1 cellular context compared by ENCODE assay signal in genomic region chr3:42895332-42895868, GRCh38.
TF ChIP-seq lines count a peak whose summit lies in the region.

No MANE protein-coding gene starts in this region.

TF ChIP-seq in H1, 55 proteins besides CTCF, POLR2A, EP300 and RAD21:
- TF ChIP-seq GABPA (IDR thresholded peaks at IDR 0.05; ENCODE audit: borderline replicate concordance, insufficient read depth, low read length) (no peak), RFX5 (IDR thresholded peaks at IDR 0.05; ENCODE audit: borderline replicate concordance, low read depth, low read length) (no peak), ASH2L (IDR thresholded peaks at IDR 0.05; ENCODE audit: low read length) (no peak)
